In genomic region chr9:109751253-109751652, GRCh38 we compare ENCODE assay signal across 17 cellular contexts. TPM values are rescaled to one million over a fixed set of nuclear protein-coding genes. Genes with fewer than 3 reads are reported as not detected.
DNase-seq lines count a peak whose midpoint lies in the region; ATAC-seq and TF ChIP-seq lines count a peak whose summit lies in the region.
"Had no signal": no experiment of that assay in that cellular context is flagged by ENCODE, and none has a peak within 500 bp of the region (broad histone marks: within the 10 kb centered on the region; RNA-seq: fewer than 3 reads in every experiment).

No MANE protein-coding gene starts in this region.

- H3K9me2 ChIP-seq in SK-N-SH = no peaks in the 10 kb centered on the region

- WGBS in SK-N-SH (ENCODE audit: low lambda C conversion rate) = 15% methylated on average over 7 of the region's 7 CpGs

- no peaks in the 10 kb centered on the region for H3F3A ChIP-seq in SK-N-SH (replicated peaks; ENCODE audit: insufficient read depth)

- H3K9ac ChIP-seq in SK-N-SH = no peak overlapping the region

- no peak for ATAC-seq in SK-N-SH treated with all-trans-retinoic acid at 6 μM for 48 hours
- ATAC-seq in WTC11 = no peak; the same call in 1 of the 2 replicates
- ATAC-seq in gastrocnemius medialis = no peak
- ATAC-seq: activated CD4-positive, CD25-positive, alpha-beta regulatory T cell treated with anti-CD3 and anti-CD28 coated beads, Interleukin-2, amount 50 U/mL, for 24 hours; T-cell had no signal

- H3K9me3 Mint-ChIP-seq in WTC11 (0 out of 2 replicates have a peak, but pooled peaks cover 4% of the 10 kb centered on the region), type B pancreatic cell (peaks cover 4% of the 10 kb centered on the region)
- H3K9me3 Mint-ChIP-seq: activated naive CD8-positive, alpha-beta T cell treated with anti-CD3 and anti-CD28 coated beads for 36 hours had no signal

- no peaks in the 10 kb centered on the region for H3K27me3 Mint-ChIP-seq in WTC11 (ENCODE audit: low read depth)
- peaks cover 15% of the 10 kb centered on the region for H3K27me3 Mint-ChIP-seq in type B pancreatic cell

- no peaks in the 10 kb centered on the region for H3K9me3 ChIP-seq in SK-N-SH
- H3K9me3 ChIP-seq in Peyer's patch = no peaks in the 10 kb centered on the region
- no peaks in the 10 kb centered on the region for H3K9me3 ChIP-seq in gastrocnemius medialis
- H3K9me3 ChIP-seq: transverse colon had no signal

- no peaks in the 10 kb centered on the region for H3K36me3 Mint-ChIP-seq in WTC11
- H3K36me3 Mint-ChIP-seq in type B pancreatic cell = no peaks in the 10 kb centered on the region
- H3K36me3 Mint-ChIP-seq: activated naive CD8-positive, alpha-beta T cell treated with anti-CD3 and anti-CD28 coated beads for 36 hours; immature natural killer cell; T-cell had no signal

- H4K20me1 ChIP-seq in SK-N-SH (ENCODE audit: insufficient read depth) = no peaks in the 10 kb centered on the region

- H3K4me1 ChIP-seq in SK-N-SH (ENCODE audit: control insufficient read depth in 1 of 2, insufficient read depth in 2 of 2, low read depth in 1 of 2, low read length in 1 of 2) = no peaks in the 10 kb centered on the region
- no peaks in the 10 kb centered on the region for H3K4me1 ChIP-seq in Peyer's patch
- H3K4me1 ChIP-seq in gastrocnemius medialis = peaks cover under 1% of the 10 kb centered on the region in 2 donors

- in situ Hi-C loops in gastrocnemius medialis (cut with MboI; ENCODE audit: low sequenced_read_pairs in 4 of 4) = no loop called here

- H3K27ac ChIP-seq in SK-N-SH (ENCODE audit: low read depth in 2 of 2, low read length in 1 of 2) = peak overlapping the region in 1 of 2 experiments; percentile 37; a peak in 1 of 4 replicates
- no peak overlapping the region for H3K27ac ChIP-seq in Peyer's patch
- H3K27ac ChIP-seq in gastrocnemius medialis = no peak overlapping the region
- H3K27ac ChIP-seq: transverse colon had no signal

- no peak for TF ChIP-seq RAD21 in SK-N-SH (IDR thresholded peaks at IDR 0.05; ENCODE audit: low read length)

- peak overlapping the region; percentile 55 for H3K4me2 ChIP-seq in SK-N-SH

- H3K4me1 Mint-ChIP-seq in WTC11 (peaks cover 19% of the 10 kb centered on the region), type B pancreatic cell (ENCODE audit: unreplicated experiment) (peaks cover 18% of the 10 kb centered on the region)
- H3K4me1 Mint-ChIP-seq: activated naive CD8-positive, alpha-beta T cell treated with anti-CD3 and anti-CD28 coated beads for 36 hours; immature natural killer cell; T-cell had no signal

- peak; percentile 22; the same call in 1 of the 2 replicates for TF ChIP-seq CTCF in SK-N-SH (IDR thresholded peaks at IDR 0.05)
- no peak for TF ChIP-seq CTCF in WTC11 (IDR thresholded peaks at IDR 0.05)
- TF ChIP-seq CTCF in type B pancreatic cell (conservative IDR thresholded peaks at IDR 0.05) = no peak
- TF ChIP-seq CTCF in Peyer's patch (IDR thresholded peaks at IDR 0.05) = no peak
- no peak for TF ChIP-seq CTCF in gastrocnemius medialis (IDR thresholded peaks at IDR 0.05 in 4 of 5, conservative IDR thresholded peaks at IDR 0.05 in 1 of 5)

- peak overlapping the region; percentile 38; the same call in 1 of the 2 replicates for H2AFZ ChIP-seq in SK-N-SH (ENCODE audit: low read depth)

- H3K36me3 ChIP-seq in SK-N-SH (replicated peaks in 1 of 2; ENCODE audit: control insufficient read depth in 1 of 2, insufficient read depth in 2 of 2, low read length in 1 of 2) (no peaks in the 10 kb centered on the region), Peyer's patch (no peaks in the 10 kb centered on the region), gastrocnemius medialis (no peaks in the 10 kb centered on the region)
- H3K36me3 ChIP-seq: transverse colon had no signal

- DNase-seq in SK-N-SH (no peak), WTC11 (ENCODE audit: low spot score) (no peak), hippocampal formation (lab: John Stamatoyannopoulos, UW) (peak; percentile 21 to 67), type B pancreatic cell (ENCODE audit: extremely low spot score, unreplicated experiment) (no peak), NCI-H774 (lab: John Stamatoyannopoulos, UW) (no peak), Peyer's patch (no peak), gastrocnemius medialis (no peak)
- DNase-seq: activated naive CD8-positive, alpha-beta T cell treated with anti-CD3 and anti-CD28 coated beads for 36 hours; cortex of kidney; DMS 273 treated with DMSO at 0.1 percent for 48 hours; immature natural killer cell; mesendoderm; NCI-H187 treated with DMSO at 0.1 percent for 48 hours; T-cell; transverse colon had no signal

- H3K27me3 ChIP-seq in SK-N-SH (ENCODE audit: insufficient read depth) (no peaks in the 10 kb centered on the region; the same call in 1 of the 2 replicates), Peyer's patch (no peaks in the 10 kb centered on the region), gastrocnemius medialis (no peaks in the 10 kb centered on the region)
- H3K27me3 ChIP-seq: transverse colon had no signal

- CTCF ChIA-PET in SK-N-SH (lab: Yijun Ruan, JAX) (interaction anchor here (1.0 kb wide), 1 partner anchor 67 kb away, joined by 3 read pairs; no protein-coding TSS in a partner anchor), WTC11 (lab: Charles Lee) (interaction anchor here (1.0 to 1.3 kb wide), 2 partner anchors 8 to 281 kb away, joined by 3 to 4 read pairs; no protein-coding TSS in a partner anchor)

- H3K4me3 ChIP-seq in SK-N-SH (ENCODE audit: low read depth in 2 of 2, low read length in 1 of 2) = no peak overlapping the region; a peak in 1 of 4 replicates
- H3K4me3 ChIP-seq in Peyer's patch = no peak overlapping the region
- no peak overlapping the region for H3K4me3 ChIP-seq in gastrocnemius medialis
- H3K4me3 ChIP-seq: transverse colon had no signal

- H3K79me2 ChIP-seq in SK-N-SH (ENCODE audit: insufficient read depth) = no peaks in the 10 kb centered on the region

- H3K27ac Mint-ChIP-seq in WTC11 (peak overlapping the region; percentile 47; the same call in 1 of the 2 replicates), type B pancreatic cell (peak overlapping the region; percentile 17)
- H3K27ac Mint-ChIP-seq: activated naive CD8-positive, alpha-beta T cell treated with anti-CD3 and anti-CD28 coated beads for 36 hours; immature natural killer cell; T-cell had no signal

- no peak for TF ChIP-seq EP300 in SK-N-SH (IDR thresholded peaks at IDR 0.05; ENCODE audit: borderline replicate concordance in 1 of 2, low read depth in 1 of 2, low read length in 1 of 2)

- no peak for TF ChIP-seq POLR2A in Peyer's patch (IDR thresholded peaks at IDR 0.05)
- TF ChIP-seq POLR2A in gastrocnemius medialis (IDR thresholded peaks at IDR 0.05) = no peak

- intact Hi-C loops in gastrocnemius medialis (cut with DNase I; ENCODE audit: low total_unique reads) = no loop called here

- H3K4me3 Mint-ChIP-seq in WTC11 (no peak overlapping the region), type B pancreatic cell (peak overlapping the region; percentile 10)
- H3K4me3 Mint-ChIP-seq: activated naive CD8-positive, alpha-beta T cell treated with anti-CD3 and anti-CD28 coated beads for 36 hours; immature natural killer cell; T-cell had no signal

- POLR2A ChIA-PET in SK-N-SH (lab: Yijun Ruan, JAX) (no interaction called here), WTC11 (lab: Charles Lee) (no interaction called here)

TF ChIP-seq in SK-N-SH, 30 proteins besides CTCF, POLR2A, EP300 and RAD21:
- TF ChIP-seq NFIC (IDR thresholded peaks at IDR 0.05; ENCODE audit: borderline replicate concordance) (no peak), TAF1 (IDR thresholded peaks at IDR 0.05; ENCODE audit: borderline replicate concordance, low read depth, low read length) (no peak), RFX5 (IDR thresholded peaks at IDR 0.05; ENCODE audit: low read length) (no peak)

TF ChIP-seq in WTC11, 78 proteins besides CTCF, POLR2A, EP300 and RAD21 (continues in another document):
- TF ChIP-seq ZNF121 (CRISPR knock-in tag; IDR thresholded peaks at IDR 0.05) (no peak), IRF2 (CRISPR knock-in tag; IDR thresholded peaks at IDR 0.05; ENCODE audit: borderline replicate concordance, low read depth) (no peak), ZNF532 (CRISPR knock-in tag; IDR thresholded peaks at IDR 0.05; ENCODE audit: borderline replicate concordance) (no peak), NR1H2 (CRISPR knock-in tag; IDR thresholded peaks at IDR 0.05) (no peak), ZNF138 (CRISPR knock-in tag; conservative IDR thresholded peaks at IDR 0.05) (no peak)

RNA-seq across cellular contexts. Expression of gene PALM2AKAP2, which starts 28.7 kb away (rescaled TPM):
- 3.6 and 4.3 TPM in 2 replicates for polyA plus RNA-seq in SK-N-SH (2012; rRNA removed)
- 4.1 and 4.8 TPM in 2 replicates for polyA plus RNA-seq in SK-N-SH (2012; cell fraction: cytosol; rRNA removed)
- polyA plus RNA-seq in SK-N-SH (2012; cell fraction: nucleus; rRNA removed) = 1.9 and 2.7 TPM in 2 replicates
- total RNA-seq in WTC11 (2021) = 7.0 to 7.3 TPM (median 7.2 TPM) in 3 replicates
- 4.2 and 24.4 TPM in 2 replicates for total RNA-seq in type B pancreatic cell (ENCODE audit: low replicate concordance)
- 1 to 10 TPM in 2 of 4 donors, not detected in 2; 1.9 to 3.3 TPM for total RNA-seq in Peyer's patch
- total RNA-seq in gastrocnemius medialis = 1 to 10 TPM in 2 of 4 donors, under 1 TPM in 2; 0.15 to 1.4 (median 1.0) TPM
- total RNA-seq: activated naive CD8-positive, alpha-beta T cell treated with anti-CD3 and anti-CD28 coated beads for 36 hours; T-cell had no signal
- polyA plus RNA-seq: immature natural killer cell had no signal

Comparison
In these comparisons a context has a peak if more than half of its experiments do, and no peak if none do; other contexts are left out.
1. DNase-seq: peak in hippocampal formation (2 of 2); none in SK-N-SH (single experiment), WTC11 (single experiment), type B pancreatic cell (single experiment), NCI-H774 (single experiment), Peyer's patch (0 of 3) and gastrocnemius medialis (0 of 2).
2. Of the 6 proteins assayed by ChIP-seq in both WTC11 and SK-N-SH: peak only in WTC11: none; only in SK-N-SH: CTCF; in both: none; in neither: 5.